ENCODE assay signal across 16 cellular contexts in genomic region chr15:56964182-56964581, GRCh38. TPM values are rescaled to one million over a fixed set of nuclear protein-coding genes. Genes with fewer than 3 reads are reported as not detected.
DNase-seq lines count a peak whose midpoint lies in the region; ATAC-seq and TF ChIP-seq lines count a peak whose summit lies in the region.
"Had no signal": no experiment of that assay in that cellular context is flagged by ENCODE, and none has a peak within 500 bp of the region (broad histone marks: within the 10 kb centered on the region; RNA-seq: fewer than 3 reads in every experiment).

No MANE protein-coding gene starts in this region.

- no peak for TF ChIP-seq EP300 in sigmoid colon (IDR thresholded peaks at IDR 0.05)

- no TSS peak for BruUV-seq in mammary epithelial cell (replicated peaks; lab: Mats Ljungman, UMichigan)

- peaks cover 93% of the 10 kb centered on the region for H3K79me2 ChIP-seq in mammary epithelial cell (ENCODE audit: insufficient read depth, low read length)

- no peaks in the 10 kb centered on the region for H4K20me1 ChIP-seq in mammary epithelial cell (ENCODE audit: insufficient read depth, low read length)

- peaks cover 13% of the 10 kb centered on the region for H3K27me3 Mint-ChIP-seq in T-helper 2 cell treated with Interferon-gamma antibody and Interleukin-4, amounts not matched to agents 5 μg/mL and 100 μg/mL, for 36 hours (ENCODE audit: low read depth)
- no peaks in the 10 kb centered on the region for H3K27me3 Mint-ChIP-seq in type B pancreatic cell

- CTCF ChIA-PET in mammary epithelial cell (lab: Charles Lee; ENCODE audit: low non-redundant PET) = interaction anchor here (0.6 kb wide), 1 partner anchor 535 kb away, joined by 3 read pairs; no protein-coding TSS in a partner anchor

- H3K4me1 ChIP-seq in mammary epithelial cell (ENCODE audit: insufficient read depth, low read length) (peaks cover 14% of the 10 kb centered on the region), breast epithelium (peaks cover 0 to 9% of the 10 kb centered on the region in 2 donors), sigmoid colon (peaks cover 0 to 51% (median 24%) of the 10 kb centered on the region in 4 donors)

- dilution Hi-C loops in mammary epithelial cell (cut with HindIII; ENCODE audit: low sequenced_read_pairs) = no loop called here

- H3K9me3 ChIP-seq in mammary epithelial cell (replicated peaks; ENCODE audit: insufficient read depth, low read length) (no peaks in the 10 kb centered on the region), breast epithelium (no peaks in the 10 kb centered on the region), sigmoid colon (no peaks in the 10 kb centered on the region)
- H3K9me3 ChIP-seq: pancreas, suprapubic skin had no signal

- in situ Hi-C loops in mammary epithelial cell (cut with MboI; ENCODE audit: low sequenced_read_pairs in 2 of 2) = no loop called here

- no peak overlapping the region for H3K4me2 ChIP-seq in mammary epithelial cell (ENCODE audit: insufficient read depth, low read depth, low read length)

- H3K4me1 Mint-ChIP-seq in T-helper 2 cell treated with Interferon-gamma antibody and Interleukin-4, amounts not matched to agents 5 μg/mL and 100 μg/mL, for 36 hours (ENCODE audit: low read depth) = peaks cover 24% of the 10 kb centered on the region
- peaks cover 35% of the 10 kb centered on the region for H3K4me1 Mint-ChIP-seq in type B pancreatic cell (ENCODE audit: unreplicated experiment)

- H3K9me3 Mint-ChIP-seq in T-helper 2 cell treated with Interferon-gamma antibody and Interleukin-4, amounts not matched to agents 5 μg/mL and 100 μg/mL, for 36 hours = no peaks in the 10 kb centered on the region
- no peaks in the 10 kb centered on the region for H3K9me3 Mint-ChIP-seq in type B pancreatic cell

- TF ChIP-seq CTCF in mammary epithelial cell (conservative IDR thresholded peaks at IDR 0.05 in 1 of 2, IDR thresholded peaks at IDR 0.05 in 1 of 2; ENCODE audit: extremely low read depth in 1 of 2, insufficient read depth in 1 of 2, low read depth in 1 of 2, low read length in 2 of 2) (no peak), breast epithelium (IDR thresholded peaks at IDR 0.05) (no peak), fibroblast of pulmonary artery (IDR thresholded peaks at IDR 0.05; ENCODE audit: low read length, missing control alignments) (no peak), type B pancreatic cell (conservative IDR thresholded peaks at IDR 0.05) (no peak), omental fat pad (IDR thresholded peaks at IDR 0.05) (no peak), sigmoid colon (IDR thresholded peaks at IDR 0.05) (no peak)

- H3K36me3 Mint-ChIP-seq in T-helper 2 cell treated with Interferon-gamma antibody and Interleukin-4, amounts not matched to agents 5 μg/mL and 100 μg/mL, for 36 hours (ENCODE audit: low read depth) = peaks cover 3% of the 10 kb centered on the region
- peaks cover 4% of the 10 kb centered on the region for H3K36me3 Mint-ChIP-seq in type B pancreatic cell

- no peak overlapping the region for H3K4me3 Mint-ChIP-seq in T-helper 2 cell treated with Interferon-gamma antibody and Interleukin-4, amounts not matched to agents 5 μg/mL and 100 μg/mL, for 36 hours
- peak overlapping the region; percentile 18 for H3K4me3 Mint-ChIP-seq in type B pancreatic cell

- intact Hi-C loops in mammary epithelial cell (cut with micrococcal nuclease) = no loop called here
- intact Hi-C loops in breast epithelium (cut with DNase I; ENCODE audit: low total_unique reads) = no loop called here
- intact Hi-C loops in sigmoid colon (cut with DNase I) = no loop called here

- H3K27ac Mint-ChIP-seq in T-helper 2 cell treated with Interferon-gamma antibody and Interleukin-4, amounts not matched to agents 5 μg/mL and 100 μg/mL, for 36 hours = no peak overlapping the region
- peak overlapping the region; percentile 6 for H3K27ac Mint-ChIP-seq in type B pancreatic cell

- H3K27ac ChIP-seq in mammary epithelial cell (ENCODE audit: insufficient read depth, low read depth, low read length) (no peak overlapping the region), breast epithelium (no peak overlapping the region), sigmoid colon (no peak overlapping the region)
- H3K27ac ChIP-seq: pancreas, suprapubic skin had no signal

- H3K4me3 ChIP-seq in mammary epithelial cell (replicated peaks in 1 of 3; ENCODE audit: insufficient read depth in 1 of 3, low read depth in 2 of 3, low read length in 3 of 3) = no peak overlapping the region
- H3K4me3 ChIP-seq in breast epithelium = no peak overlapping the region
- H3K4me3 ChIP-seq in fibroblast of pulmonary artery (replicated peaks; ENCODE audit: low read depth, low read length) = no peak overlapping the region
- H3K4me3 ChIP-seq in sigmoid colon = no peak overlapping the region
- H3K4me3 ChIP-seq: pancreas, suprapubic skin had no signal

- no peak overlapping the region for H3K9ac ChIP-seq in mammary epithelial cell (ENCODE audit: insufficient read depth, low read length)

- ATAC-seq in omental fat pad (ENCODE audit: low FRiP score) = no peak
- ATAC-seq: left colon had no signal

- no peak overlapping the region for H2AFZ ChIP-seq in mammary epithelial cell (ENCODE audit: low read depth, low read length)

- no peak for TF ChIP-seq POLR2A in breast epithelium (IDR thresholded peaks at IDR 0.05)
- no peak for TF ChIP-seq POLR2A in sigmoid colon (IDR thresholded peaks at IDR 0.05)

- 54% methylated on average over 1 of the region's 1 CpG for WGBS in mammary epithelial cell (ENCODE audit: low coverage, missing lambda C conversion rate)
- 69 to 93% methylated on average over 1 of the region's 1 CpG for WGBS in sigmoid colon, 2 donors

- H3K27me3 ChIP-seq in mammary epithelial cell (ENCODE audit: insufficient read depth, low read length) (no peaks in the 10 kb centered on the region), breast epithelium (no peaks in the 10 kb centered on the region), sigmoid colon (no peaks in the 10 kb centered on the region)
- H3K27me3 ChIP-seq: pancreas, suprapubic skin had no signal

- DNase-seq in mammary epithelial cell (peak; percentile 53), breast epithelium (ENCODE audit: low spot score in 2 of 2) (no peak), fibroblast of pulmonary artery (ENCODE audit: low read depth) (peak; percentile 37), type B pancreatic cell (ENCODE audit: extremely low spot score, unreplicated experiment) (no peak), AG08395 (ENCODE audit: low spot score) (no peak), omental fat pad (ENCODE audit: low spot score) (no peak), sigmoid colon (no peak)
- DNase-seq in T-helper 2 cell treated with Interferon-gamma antibody and Interleukin-4, amounts not matched to agents 5 μg/mL and 100 μg/mL, for 36 hours (ENCODE audit: low spot score) = peak; percentile 9
- DNase-seq: AML-193; cerebellar nuclear complex; foreskin melanocyte; left colon; NCI-H1694; pancreas; stimulated activated CD4-positive, alpha-beta T cell treated with anti-CD3 and anti-CD28 coated beads, Interleukin-4, amount 100 ng/mL, for 4 hours had no signal

- H3K36me3 ChIP-seq in mammary epithelial cell (ENCODE audit: insufficient read depth, low read length) = no peaks in the 10 kb centered on the region
- H3K36me3 ChIP-seq in breast epithelium = no peaks in the 10 kb centered on the region
- H3K36me3 ChIP-seq in sigmoid colon = no peaks in the 10 kb centered on the region
- H3K36me3 ChIP-seq: pancreas, suprapubic skin had no signal

RNA-seq across cellular contexts. Expression of gene TCF12, which starts 45.7 kb away (rescaled TPM):
- total RNA-seq in mammary epithelial cell (100 to 1,000 TPM in 1 of 2 donors, 10 to 100 TPM in 1; 91.7 to 110 TPM), breast epithelium (100 to 1,000 TPM; 164 to 198 (median 174) TPM), type B pancreatic cell (ENCODE audit: low replicate concordance) (74.9 and 153 TPM in 2 replicates), omental fat pad (100 to 1,000 TPM in 2 of 4 donors, 10 to 100 TPM in 2; 93.9 to 165 (median 111) TPM), sigmoid colon (100 to 1,000 TPM in 2 of 4 donors, 10 to 100 TPM in 2; 77.8 to 147 (median 119) TPM)
- polyA plus RNA-seq in mammary epithelial cell (48.0 TPM), sigmoid colon (10 to 100 TPM; 13.2 to 21.8 (median 15.7) TPM)
- polyA minus RNA-seq in mammary epithelial cell = 104 TPM

Comparison
In these comparisons a context has a peak if more than half of its experiments do, and no peak if none do; other contexts are left out.
1. DNase-seq: peak in mammary epithelial cell (single experiment), T-helper 2 cell treated with Interferon-gamma antibody and Interleukin-4, amounts not matched to agents 5 μg/mL and 100 μg/mL, for 36 hours (single experiment) and fibroblast of pulmonary artery (single experiment); none in breast epithelium (0 of 2), type B pancreatic cell (single experiment), AG08395 (single experiment), omental fat pad (single experiment) and sigmoid colon (single experiment).